Comparison of ENCODE assay signal across 11 cellular contexts in genomic region chr3:49217688-49218470, GRCh38. TPM values are rescaled to one million over a fixed set of nuclear protein-coding genes. Genes with fewer than 3 reads are reported as not detected.
DNase-seq lines count a peak whose midpoint lies in the region; ATAC-seq and TF ChIP-seq lines count a peak whose summit lies in the region.
"Had no signal": no experiment of that assay in that cellular context is flagged by ENCODE, and none has a peak within 500 bp of the region (broad histone marks: within the 10 kb centered on the region; RNA-seq: fewer than 3 reads in every experiment).

No MANE protein-coding gene starts in this region.

- H3K9me3 Mint-ChIP-seq in nephron progenitor cell, result peaks cover 43% of the 10 kb centered on the region
- peaks cover 0 to 7% (median 0%) of the 10 kb centered on the region in 8 donors for H3K9me3 Mint-ChIP-seq in CD4-positive, alpha-beta memory T cell

- DNase-seq in Panc1 (ENCODE audit: low read depth, low spot score) (no peak), fibroblast of lung (ENCODE audit: low read depth in 2 of 2) (peak in 1 of 2 donors; percentile 27), nephron progenitor cell (no peak), upper lobe of left lung (no peak), T1000 (lab: John Stamatoyannopoulos, UW) (no peak)
- no peak for DNase-seq in activated effector memory CD4-positive, alpha-beta T cell treated with anti-CD3 and anti-CD28 coated beads, Interleukin-2, amount 50 U/mL, for 16 hours
- no peak for DNase-seq in CD4-positive, alpha-beta memory T cell
- DNase-seq: activated CD4-positive, alpha-beta T cell treated with anti-CD3 and anti-CD28 coated beads for 36 hours; activated naive CD4-positive, alpha-beta T cell treated with anti-CD3 and anti-CD28 coated beads, Interleukin-2, amount 10 ng/mL, durations not matched to agents 7 days and 5 days; SIG-M5 had no signal

- 73 to 74% methylated on average over 7 of the region's 7 CpGs for WGBS in upper lobe of left lung, 2 donors

- in situ Hi-C loops in Panc1 (cut with HindIII; ENCODE audit: low pct_unique_long_range_greater_than_20kb, low sequenced_read_pairs), result no loop called here

- H3K27me3 Mint-ChIP-seq in nephron progenitor cell (ENCODE audit: low read depth, poor library complexity), result peaks cover 14% of the 10 kb centered on the region
- H3K27me3 Mint-ChIP-seq in CD4-positive, alpha-beta memory T cell, result peaks cover 6 to 8% of the 10 kb centered on the region in 2 donors

- H3K27me3 ChIP-seq in Panc1 (ENCODE audit: control insufficient read depth, insufficient read depth, low read length) (no peaks in the 10 kb centered on the region), fibroblast of lung (ENCODE audit: control insufficient read depth, insufficient read depth, low read length) (no peaks in the 10 kb centered on the region), upper lobe of left lung (no peaks in the 10 kb centered on the region)
- H3K27me3 ChIP-seq in CD4-positive, alpha-beta memory T cell (ENCODE audit: insufficient read depth, low read length), result no peaks in the 10 kb centered on the region
- H3K27me3 ChIP-seq: neutrophil had no signal

- no peaks in the 10 kb centered on the region for H3K36me3 Mint-ChIP-seq in nephron progenitor cell (ENCODE audit: low read depth)
- H3K36me3 Mint-ChIP-seq in CD4-positive, alpha-beta memory T cell, result no peaks in the 10 kb centered on the region
- H3K36me3 Mint-ChIP-seq: activated naive CD4-positive, alpha-beta T cell treated with anti-CD3 and anti-CD28 coated beads, Interleukin-2, amount 10 ng/mL, durations not matched to agents 7 days and 5 days had no signal

- H3K4me1 ChIP-seq in Panc1 (ENCODE audit: control insufficient read depth, insufficient read depth, low read length) (0 out of 2 replicates have a peak, but pooled peaks cover 2% of the 10 kb centered on the region), fibroblast of lung (ENCODE audit: control insufficient read depth, extremely low read depth, insufficient read depth, low read length) (peaks cover 7% of the 10 kb centered on the region), upper lobe of left lung (peaks cover 8 to 14% (median 10%) of the 10 kb centered on the region in 4 donors)
- no peaks in the 10 kb centered on the region for H3K4me1 ChIP-seq in CD4-positive, alpha-beta memory T cell (ENCODE audit: insufficient read depth, low read length)

- no peak overlapping the region for H3K4me2 ChIP-seq in fibroblast of lung (ENCODE audit: extremely low read depth, insufficient read depth, low read length)

- no TSS peak for BruUV-seq in Panc1 (replicated peaks; lab: Mats Ljungman, UMichigan)

- TF ChIP-seq EP300 in upper lobe of left lung (IDR thresholded peaks at IDR 0.05), result no peak

- peak overlapping the region; percentile 23 for H3K9ac ChIP-seq in fibroblast of lung (ENCODE audit: insufficient read depth, low read length)

- H4K20me1 ChIP-seq in fibroblast of lung (ENCODE audit: control insufficient read depth, extremely low read depth, insufficient read depth, low read length), result no peaks in the 10 kb centered on the region

- POLR2A ChIA-PET in Panc1 (lab: Charles Lee), result no interaction called here
- POLR2A ChIA-PET in CD4-positive, alpha-beta memory T cell (lab: Charles Lee; ENCODE audit: partially characterized antibody), result no interaction called here

- 0 out of 2 replicates have a peak overlapping the region, but pooled peaks have one; percentile 11 for H3K27ac ChIP-seq in Panc1 (ENCODE audit: low read length)
- peak overlapping the region; percentile 44 for H3K27ac ChIP-seq in fibroblast of lung (ENCODE audit: insufficient read depth, low read length)
- peak overlapping the region; percentile 18 to 58 (median 52) for H3K27ac ChIP-seq in upper lobe of left lung
- H3K27ac ChIP-seq in CD4-positive, alpha-beta memory T cell (ENCODE audit: low read depth, low read length), result no peak overlapping the region

- peak overlapping the region; percentile 76 for H3K27ac Mint-ChIP-seq in nephron progenitor cell
- H3K27ac Mint-ChIP-seq in CD4-positive, alpha-beta memory T cell, result peak overlapping the region in 1 of 7 donors; percentile 48
- H3K27ac Mint-ChIP-seq: activated CD4-positive, alpha-beta T cell treated with anti-CD3 and anti-CD28 coated beads for 36 hours; activated naive CD4-positive, alpha-beta T cell treated with anti-CD3 and anti-CD28 coated beads, Interleukin-2, amount 10 ng/mL, durations not matched to agents 7 days and 5 days had no signal

- no peaks in the 10 kb centered on the region for H3K79me2 ChIP-seq in fibroblast of lung (ENCODE audit: control insufficient read depth, insufficient read depth, low read length)

- H3K9me3 ChIP-seq in Panc1 (ENCODE audit: control insufficient read depth, insufficient read depth, low read depth, low read length) (no peaks in the 10 kb centered on the region), fibroblast of lung (ENCODE audit: control insufficient read depth, insufficient read depth, low read depth, low read length) (no peaks in the 10 kb centered on the region), upper lobe of left lung (no peaks in the 10 kb centered on the region)
- H3K9me3 ChIP-seq in CD4-positive, alpha-beta memory T cell (ENCODE audit: control insufficient read depth in 1 of 2, low read length in 2 of 2), result no peaks in the 10 kb centered on the region

- CTCF ChIA-PET in Panc1 (lab: Charles Lee), result interaction anchor here (1.1 kb wide), 1 partner anchor 47 kb away, joined by 3 read pairs; the partner anchor contains the start of gene KLHDC8B
- CTCF ChIA-PET in CD4-positive, alpha-beta memory T cell (lab: Charles Lee; ENCODE audit: partially characterized antibody), result no interaction called here

- ATAC-seq in Panc1, result peak; percentile 63; the same call in 1 of the 2 replicates
- peak in 1 of 2 donors; percentile 71 for ATAC-seq in upper lobe of left lung (ENCODE audit: low FRiP score in 2 of 2)
- ATAC-seq: activated CD4-positive, alpha-beta T cell treated with anti-CD3 and anti-CD28 coated beads for 36 hours had no signal

- TF ChIP-seq POLR2A in upper lobe of left lung (IDR thresholded peaks at IDR 0.05), result no peak

- peak overlapping the region; percentile 10 for H2AFZ ChIP-seq in fibroblast of lung (ENCODE audit: low read length)

- H3K4me3 ChIP-seq in Panc1 (ENCODE audit: low read depth in 2 of 2, low read length in 2 of 2) (no peak overlapping the region), fibroblast of lung (replicated peaks in 1 of 4; ENCODE audit: control extremely low read depth in 1 of 4, insufficient read depth in 1 of 4, low read depth in 3 of 4, low read length in 4 of 4) (no peak overlapping the region), upper lobe of left lung (no peak overlapping the region)
- H3K4me3 ChIP-seq in CD4-positive, alpha-beta memory T cell (ENCODE audit: low read length in 2 of 2), result no peak overlapping the region

- H3K4me1 Mint-ChIP-seq in nephron progenitor cell, result no peaks in the 10 kb centered on the region
- no peaks in the 10 kb centered on the region for H3K4me1 Mint-ChIP-seq in CD4-positive, alpha-beta memory T cell
- H3K4me1 Mint-ChIP-seq: activated CD4-positive, alpha-beta T cell treated with anti-CD3 and anti-CD28 coated beads for 36 hours; activated naive CD4-positive, alpha-beta T cell treated with anti-CD3 and anti-CD28 coated beads, Interleukin-2, amount 10 ng/mL, durations not matched to agents 7 days and 5 days had no signal

- no peak overlapping the region for H3K4me3 Mint-ChIP-seq in nephron progenitor cell
- H3K4me3 Mint-ChIP-seq in CD4-positive, alpha-beta memory T cell, result no peak overlapping the region
- H3K4me3 Mint-ChIP-seq: activated CD4-positive, alpha-beta T cell treated with anti-CD3 and anti-CD28 coated beads for 36 hours; activated naive CD4-positive, alpha-beta T cell treated with anti-CD3 and anti-CD28 coated beads, Interleukin-2, amount 10 ng/mL, durations not matched to agents 7 days and 5 days had no signal

- H3K36me3 ChIP-seq in Panc1 (ENCODE audit: control insufficient read depth, insufficient read depth, low read length) (no peaks in the 10 kb centered on the region), fibroblast of lung (ENCODE audit: control insufficient read depth, insufficient read depth, low read length) (peaks cover 4% of the 10 kb centered on the region), upper lobe of left lung (no peaks in the 10 kb centered on the region)
- H3K36me3 ChIP-seq in CD4-positive, alpha-beta memory T cell (ENCODE audit: insufficient read depth, low read length), result no peaks in the 10 kb centered on the region
- H3K36me3 ChIP-seq: neutrophil had no signal

- intact Hi-C loops in Panc1 (cut with micrococcal nuclease; ENCODE audit: unreplicated experiment), result no loop called here
- intact Hi-C loops in CD4-positive, alpha-beta memory T cell (cut with micrococcal nuclease), result no loop called here

- TF ChIP-seq CTCF in Panc1 (IDR thresholded peaks at IDR 0.05), result no peak
- no peak for TF ChIP-seq CTCF in fibroblast of lung (conservative IDR thresholded peaks at IDR 0.05 in 1 of 2, IDR thresholded peaks at IDR 0.05 in 1 of 2; ENCODE audit: low read depth in 1 of 2, low read length in 2 of 2)
- no peak for TF ChIP-seq CTCF in nephron progenitor cell (IDR thresholded peaks at IDR 0.05)
- no peak for TF ChIP-seq CTCF in upper lobe of left lung (IDR thresholded peaks at IDR 0.05)

RNA-seq across cellular contexts. Expression of gene KLHDC8B, which starts 46.5 kb away (rescaled TPM):
- 6.8 TPM for total RNA-seq in Panc1 (2021; ENCODE audit: unreplicated experiment)
- 9.9 TPM for polyA plus RNA-seq in Panc1 (2012; ENCODE audit: insufficient read length)
- total RNA-seq in fibroblast of lung, result 40.5 and 42.6 TPM in 2 replicates
- 26.7 and 34.4 TPM in 2 replicates for polyA plus RNA-seq in fibroblast of lung
- 22.7 and 24.7 TPM in 2 replicates for polyA plus RNA-seq in fibroblast of lung (2012)
- 21.1 and 36.2 TPM in 2 replicates for polyA minus RNA-seq in fibroblast of lung (ENCODE audit: low replicate concordance)
- total RNA-seq in upper lobe of left lung, result 10 to 100 TPM; 21.9 to 60.8 (median 32.7) TPM
- 1 to 10 TPM; 1.9 to 2.0 TPM for total RNA-seq in CD4-positive, alpha-beta memory T cell
- 1 to 10 TPM; 1.3 to 1.8 TPM for polyA plus RNA-seq in CD4-positive, alpha-beta memory T cell

RNA-seq across cellular contexts. Expression of gene CCDC71, which starts 51.7 kb away (rescaled TPM):
- 14.1 TPM for total RNA-seq in Panc1 (2021; ENCODE audit: unreplicated experiment)
- polyA plus RNA-seq in Panc1 (2012; ENCODE audit: insufficient read length), result 19.7 TPM
- 16.4 and 17.8 TPM in 2 replicates for total RNA-seq in fibroblast of lung
- 13.0 and 16.1 TPM in 2 replicates for polyA plus RNA-seq in fibroblast of lung
- 18.0 and 23.2 TPM in 2 replicates for polyA plus RNA-seq in fibroblast of lung (2012)
- polyA minus RNA-seq in fibroblast of lung (ENCODE audit: low replicate concordance), result 55.6 and 70.5 TPM in 2 replicates
- 10 to 100 TPM; 20.7 to 31.6 (median 26.0) TPM for total RNA-seq in upper lobe of left lung
- total RNA-seq in CD4-positive, alpha-beta memory T cell, result 10 to 100 TPM; 31.6 to 33.5 TPM
- 1 to 10 TPM in 1 of 2 donors, under 1 TPM in 1; 0.13 to 2.1 TPM for polyA plus RNA-seq in CD4-positive, alpha-beta memory T cell

RNA-seq across cellular contexts. Expression of gene C3orf62, which starts 59.2 kb away (rescaled TPM):
- total RNA-seq in Panc1 (2021; ENCODE audit: unreplicated experiment) (2.3 TPM), fibroblast of lung (1.5 TPM in 2 replicates), upper lobe of left lung (10 to 100 TPM in 1 of 6 donors, 1 to 10 TPM in 5; 4.2 to 15.7 (median 7.1) TPM)
- polyA plus RNA-seq in Panc1 (2012; ENCODE audit: insufficient read length), result 1.1 TPM
- 1.2 and 1.3 TPM in 2 replicates for polyA plus RNA-seq in fibroblast of lung
- 2.0 and 2.2 TPM in 2 replicates for polyA plus RNA-seq in fibroblast of lung (2012)
- 0.71 and 4.9 TPM in 2 replicates for polyA minus RNA-seq in fibroblast of lung (ENCODE audit: low replicate concordance)
- total RNA-seq in CD4-positive, alpha-beta memory T cell, result 1 to 10 TPM; 9.8 to 9.9 TPM
- polyA plus RNA-seq in CD4-positive, alpha-beta memory T cell, result 1 to 10 TPM in 1 of 2 donors, under 1 TPM in 1; 0.76 to 2.3 TPM
